Comparison of ENCODE assay signal across 8 cellular contexts in the genomic region with DNA sequence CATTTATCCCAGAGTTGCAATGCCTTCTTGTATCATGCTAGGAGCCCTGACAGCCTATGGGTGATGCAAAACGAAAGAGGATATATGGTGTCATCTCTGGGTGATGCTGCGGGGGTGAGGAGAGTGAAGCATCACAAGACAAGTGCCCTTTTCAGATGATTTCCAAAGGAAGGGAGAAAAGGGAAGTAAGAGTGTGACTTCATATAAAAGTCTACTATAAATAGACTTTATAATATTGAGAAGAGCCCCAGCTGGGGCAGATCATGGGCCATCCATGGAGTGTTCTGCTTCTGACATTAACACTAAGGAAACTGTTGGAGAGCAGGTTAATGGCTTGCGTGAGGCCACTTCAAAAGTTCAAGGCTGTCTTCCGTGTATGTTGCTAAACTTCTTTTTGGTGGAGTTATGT. TPM values are rescaled to one million over a fixed set of nuclear protein-coding genes. Genes with fewer than 3 reads are reported as not detected.
DNase-seq lines count a peak whose midpoint lies in the region; ATAC-seq and TF ChIP-seq lines count a peak whose summit lies in the region.

No MANE protein-coding gene starts in this region.

- TF ChIP-seq POLR2A in esophagus muscularis mucosa (IDR thresholded peaks at IDR 0.05; ENCODE audit: low read depth): no peak

- H3K27ac ChIP-seq in caudate nucleus (ENCODE audit: low read depth, low read length): peak overlapping the region; percentile 48
- H3K27ac ChIP-seq in esophagus muscularis mucosa (replicated peaks in 1 of 4): no peak overlapping the region

- no peaks in the 10 kb centered on the region for H3K9me3 ChIP-seq in esophagus muscularis mucosa

- ATAC-seq in GM21367 (IDR thresholded peaks at IDR 0.05; ENCODE audit: unreplicated experiment): peak; percentile 61
- peak; percentile 56 for ATAC-seq in HG03571 (IDR thresholded peaks at IDR 0.05; ENCODE audit: unreplicated experiment)

- no peaks in the 10 kb centered on the region for H3K27me3 ChIP-seq in esophagus muscularis mucosa

- H3K4me1 ChIP-seq in esophagus muscularis mucosa: peaks cover 11 to 28% (median 22%) of the 10 kb centered on the region in 4 donors

- H3K4me3 ChIP-seq in GM12864 (ENCODE audit: low read depth, low read length) (peak overlapping the region; percentile 20; the same call in 1 of the 2 replicates), esophagus muscularis mucosa (no peak overlapping the region)

- TF ChIP-seq EP300 in esophagus muscularis mucosa (IDR thresholded peaks at IDR 0.05): no peak

- peak; percentile 60 for DNase-seq in GM12864 (ENCODE audit: low read depth)
- DNase-seq in caudate nucleus (lab: John Stamatoyannopoulos, UW): peak in 4 of 61 donors; percentile 1 to 19 (median 8)
- no peak for DNase-seq in NCI-H226
- no peak for DNase-seq in GM03348 (ENCODE audit: low spot score)
- DNase-seq in effector CD8-positive, alpha-beta T cell (lab: John Stamatoyannopoulos, UW): no peak
- DNase-seq in esophagus muscularis mucosa (ENCODE audit: extremely low spot score): no peak

- WGBS in esophagus muscularis mucosa: 87% methylated on average over 4 of the region's 4 CpGs

- no peak for TF ChIP-seq CTCF in GM12864 (IDR thresholded peaks at IDR 0.05; ENCODE audit: low read depth, low read length, missing control alignments)
- TF ChIP-seq CTCF in esophagus muscularis mucosa (IDR thresholded peaks at IDR 0.05): no peak

- intact Hi-C loops in esophagus muscularis mucosa (cut with DNase I): no loop called here

- H3K36me3 ChIP-seq in esophagus muscularis mucosa: no peaks in the 10 kb centered on the region

RNA-seq across cellular contexts. Expression of gene CD83, which starts 4.4 kb away (rescaled TPM):
- 1 to 10 TPM; 1.2 to 4.3 (median 1.8) TPM for total RNA-seq in esophagus muscularis mucosa
